Comparison of ENCODE assay signal across 30 cellular contexts in genomic region chr6:119121367-119121766, GRCh38.
"Had no signal": no experiment of that assay in that cellular context is flagged by ENCODE, and none has a peak within 500 bp of the region (broad histone marks: within the 10 kb centered on the region; RNA-seq: fewer than 3 reads in every experiment).

No MANE protein-coding gene starts in this region.

- H3K9me3 ChIP-seq: ovary, psoas muscle, spleen, stomach, thoracic aorta, thyroid gland, upper lobe of left lung, vagina had no signal

- H3K27ac ChIP-seq: neural progenitor cell, ovary, parathyroid adenoma, psoas muscle, skin epidermis, spleen, stomach, thoracic aorta, thyroid gland, tibial nerve, upper lobe of left lung, vagina had no signal

- H3K27ac Mint-ChIP-seq: natural killer cell; nephron; neural progenitor cell; progenitor cell of endocrine pancreas; stimulated activated memory B cell treated with anti-CD40 and anti-IgM and Interleukin-4, amounts not matched to agents 10 μg/mL and 1 μg/mL and 100 μg/mL, for 72 hours; stimulated activated naive CD8-positive, alpha-beta T cell treated with anti-CD3 and anti-CD28 coated beads, Interleukin-15, Interleukin-2, amounts not matched to agents 100 ng/mL and 50 ng/mL, for 24 hours had no signal

- H3K4me1 ChIP-seq: neural progenitor cell, parathyroid adenoma, psoas muscle, spleen, stomach, thyroid gland, tibial nerve, upper lobe of left lung, vagina had no signal

- H3K9me3 Mint-ChIP-seq: natural killer cell; nephron; neural progenitor cell; stimulated activated memory B cell treated with anti-CD40 and anti-IgM and Interleukin-4, amounts not matched to agents 10 μg/mL and 1 μg/mL and 100 μg/mL, for 72 hours; stimulated activated naive CD8-positive, alpha-beta T cell treated with anti-CD3 and anti-CD28 coated beads, Interleukin-15, Interleukin-2, amounts not matched to agents 100 ng/mL and 50 ng/mL, for 24 hours had no signal

- ATAC-seq: natural killer cell; psoas muscle; right cardiac atrium; sciatic nerve; stimulated activated memory B cell treated with anti-CD40 and anti-IgM and Interleukin-4, amounts not matched to agents 10 μg/mL and 1 μg/mL and 100 μg/mL, for 72 hours had no signal

- FAIRE-seq: urothelium cell line had no signal

- H3K4me2 ChIP-seq: neural progenitor cell, smooth muscle cell had no signal

- H3K4me3 ChIP-seq: neural progenitor cell, ovary, psoas muscle, skin epidermis, smooth muscle cell, spleen, stomach, thoracic aorta, thyroid gland, tibial nerve, upper lobe of left lung, vagina had no signal

- H3K27me3 Mint-ChIP-seq: stimulated activated naive CD8-positive, alpha-beta T cell treated with anti-CD3 and anti-CD28 coated beads, Interleukin-15, Interleukin-2, amounts not matched to agents 100 ng/mL and 50 ng/mL, for 24 hours had no signal

- H3K36me3 ChIP-seq: neural progenitor cell, ovary, spleen, stomach, thoracic aorta, thyroid gland, tibial nerve, upper lobe of left lung, vagina had no signal

- H3K79me2 ChIP-seq: parathyroid adenoma had no signal

- H2AFZ ChIP-seq: neural progenitor cell, parathyroid adenoma had no signal

- H3K4me3 Mint-ChIP-seq: natural killer cell; nephron; neural progenitor cell; stimulated activated memory B cell treated with anti-CD40 and anti-IgM and Interleukin-4, amounts not matched to agents 10 μg/mL and 1 μg/mL and 100 μg/mL, for 72 hours; stimulated activated naive CD8-positive, alpha-beta T cell treated with anti-CD3 and anti-CD28 coated beads, Interleukin-15, Interleukin-2, amounts not matched to agents 100 ng/mL and 50 ng/mL, for 24 hours had no signal

- DNase-seq: natural killer cell; occipital lobe; ovary; posterior cingulate gyrus; psoas muscle; right cardiac atrium; spleen; stimulated activated CD4-positive, alpha-beta T cell treated with anti-CD3 and anti-CD28 coated beads, Interleukin-12 subunit alpha, Interleukin-12 subunit beta, amount 100 ng/mL, for 4 hours; stimulated activated CD4-positive, alpha-beta T cell treated with anti-CD3 and anti-CD28 coated beads, Interleukin-1b, Interleukin-23, amount 100 ng/mL, for 48 hours; stimulated activated CD4-positive, alpha-beta T cell treated with anti-CD3 and anti-CD28 coated beads, Interleukin-4, amount 100 ng/mL, for 1 hour; stimulated activated CD4-positive, alpha-beta T cell treated with anti-CD3 and anti-CD28 coated beads, Interleukin-4, amount 100 ng/mL, for 4 hours; stimulated activated CD8-positive, alpha-beta memory T cell treated with anti-CD3 and anti-CD28 coated beads, Interleukin-4, amount 100 ng/mL, for 48 hours; stimulated activated naive CD4-positive, alpha-beta T cell; stomach; thyroid gland; trophoblast cell; upper lobe of left lung had no signal

- H3K9ac ChIP-seq: neural progenitor cell, parathyroid adenoma had no signal

- H3K27me3 ChIP-seq: neural progenitor cell, ovary, spleen, stomach, thyroid gland, tibial nerve, upper lobe of left lung, vagina had no signal

- H3K36me3 Mint-ChIP-seq: natural killer cell; neural progenitor cell; stimulated activated memory B cell treated with anti-CD40 and anti-IgM and Interleukin-4, amounts not matched to agents 10 μg/mL and 1 μg/mL and 100 μg/mL, for 72 hours had no signal

- H3K4me1 Mint-ChIP-seq: natural killer cell; nephron; stimulated activated memory B cell treated with anti-CD40 and anti-IgM and Interleukin-4, amounts not matched to agents 10 μg/mL and 1 μg/mL and 100 μg/mL, for 72 hours had no signal
